In the genomic region with DNA sequence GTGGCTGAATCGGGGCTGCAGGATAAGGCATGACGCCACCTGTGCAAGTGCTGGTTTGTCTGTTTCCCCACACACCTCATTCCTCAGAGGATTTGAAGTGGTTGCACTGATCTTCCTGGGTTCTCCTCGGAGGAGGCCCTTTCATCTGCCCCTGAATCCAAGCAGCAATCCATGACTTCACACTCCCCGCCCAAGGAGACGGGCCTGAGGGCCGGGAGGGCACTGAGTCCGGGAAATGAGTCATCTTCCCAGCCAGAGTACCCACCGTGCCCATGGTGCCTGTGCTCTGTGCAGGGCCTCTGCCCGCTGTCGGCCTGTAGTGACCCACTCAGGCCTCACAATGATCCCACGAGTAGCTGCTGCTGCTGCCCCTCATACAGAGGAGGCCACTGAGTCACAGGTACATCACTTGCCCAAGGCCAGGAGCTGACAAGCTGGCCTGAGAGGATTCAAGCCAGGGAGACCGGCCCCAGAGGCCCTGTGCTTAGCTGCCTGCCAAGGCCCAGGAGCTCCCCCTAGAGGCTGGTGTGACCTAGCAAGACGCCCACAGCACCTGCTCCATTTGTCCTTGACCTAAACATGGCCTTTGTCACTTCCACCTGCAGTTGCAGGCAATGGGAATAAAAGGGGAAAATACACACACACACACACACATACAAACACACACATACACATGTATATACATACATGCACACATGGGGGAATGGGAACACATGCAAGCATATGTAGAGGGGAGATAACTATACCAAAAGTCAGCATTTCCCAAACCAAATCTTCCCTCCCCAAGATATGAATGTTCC, we compare ENCODE assay signal across 8 cellular contexts.
DNase-seq lines count a peak whose midpoint lies in the region; ATAC-seq and TF ChIP-seq lines count a peak whose summit lies in the region.

No MANE protein-coding gene starts in this region.

- no peaks in the 10 kb centered on the region for H3K36me3 ChIP-seq in BJ (ENCODE audit: control insufficient read depth, insufficient read depth, low read length)
- H3K36me3 ChIP-seq in Panc1 (ENCODE audit: control insufficient read depth, insufficient read depth, low read length): no peaks in the 10 kb centered on the region
- no peaks in the 10 kb centered on the region for H3K36me3 ChIP-seq in mucosa of descending colon (ENCODE audit: low read depth)

- peaks cover 13% of the 10 kb centered on the region; the same call in 1 of the 2 replicates for H3K9me3 ChIP-seq in Panc1 (ENCODE audit: control insufficient read depth, insufficient read depth, low read depth, low read length)
- peaks cover 16% of the 10 kb centered on the region for H3K9me3 ChIP-seq in mucosa of descending colon

- CTCF ChIA-PET in BJ (lab: Yijun Ruan, JAX): interaction anchor here (0.6 to 3.5 kb wide), 13 partner anchors 10 to 513 kb away, joined by 3 to 28 read pairs (median 4); a partner anchor contains a TSS
- CTCF ChIA-PET in Panc1 (lab: Charles Lee): interaction anchor here (0.7 to 0.9 kb wide), 3 partner anchors 15 to 502 kb away, joined by 4 to 11 read pairs (median 5); no protein-coding TSS in a partner anchor

- TF ChIP-seq CTCF in BJ (IDR thresholded peaks at IDR 0.05; ENCODE audit: insufficient read depth, low read depth, low read length): peak; percentile 79
- TF ChIP-seq CTCF in Panc1 (IDR thresholded peaks at IDR 0.05): peak; percentile 89
- TF ChIP-seq CTCF in choroid plexus epithelial cell (conservative IDR thresholded peaks at IDR 0.05; ENCODE audit: low read depth, low read length): peak; percentile 80
- TF ChIP-seq CTCF in mucosa of descending colon (IDR thresholded peaks at IDR 0.05): peak; percentile 47

- H3K27ac ChIP-seq in Panc1 (ENCODE audit: low read length): no peak overlapping the region

- no TSS peak for BruUV-seq in Panc1 (replicated peaks; lab: Mats Ljungman, UMichigan)

- DNase-seq in BJ (ENCODE audit: low read depth): no peak
- no peak for DNase-seq in Panc1 (ENCODE audit: low read depth, low spot score)
- peak; percentile 76 for DNase-seq in choroid plexus epithelial cell (ENCODE audit: low read depth)
- DNase-seq in mucosa of descending colon: peak in 2 of 3 donors; percentile 69 to 73
- no peak for DNase-seq in NCI-H2227 treated with DMSO at 0.1 percent for 48 hours (lab: John Stamatoyannopoulos, UW)

- peak; percentile 38 for ATAC-seq in GM18867 (IDR thresholded peaks at IDR 0.05; ENCODE audit: unreplicated experiment)
- ATAC-seq in Panc1: peak; percentile 95
- peak; percentile 76 for ATAC-seq in mucosa of descending colon
- ATAC-seq in HG03196 (IDR thresholded peaks at IDR 0.05; ENCODE audit: unreplicated experiment): no peak
- no peak for ATAC-seq in GM21528 (IDR thresholded peaks at IDR 0.05; ENCODE audit: low FRiP score, unreplicated experiment)

- H3K4me3 ChIP-seq in BJ (ENCODE audit: low read depth, low read length): no peak overlapping the region
- H3K4me3 ChIP-seq in Panc1 (ENCODE audit: low read depth in 2 of 2, low read length in 2 of 2): no peak overlapping the region
- no peak overlapping the region for H3K4me3 ChIP-seq in choroid plexus epithelial cell (ENCODE audit: low read depth, low read length)
- H3K4me3 ChIP-seq in mucosa of descending colon: no peak overlapping the region

- in situ Hi-C loops in Panc1 (cut with HindIII; ENCODE audit: low pct_unique_long_range_greater_than_20kb, low sequenced_read_pairs): no loop called here

- H3K27me3 ChIP-seq in BJ (ENCODE audit: control insufficient read depth, insufficient read depth, low read length) (no peaks in the 10 kb centered on the region; the same call in 1 of the 2 replicates), Panc1 (ENCODE audit: control insufficient read depth, insufficient read depth, low read length) (no peaks in the 10 kb centered on the region)

- H3K4me1 ChIP-seq in Panc1 (ENCODE audit: control insufficient read depth, insufficient read depth, low read length) (no peaks in the 10 kb centered on the region), mucosa of descending colon (ENCODE audit: low read depth) (no peaks in the 10 kb centered on the region)

- POLR2A ChIA-PET in BJ (lab: Charles Lee) (no interaction called here), Panc1 (lab: Charles Lee) (no interaction called here)

- intact Hi-C loops in Panc1 (cut with micrococcal nuclease; ENCODE audit: unreplicated experiment): no loop called here
- intact Hi-C loops in mucosa of descending colon (cut with DNase I, micrococcal nuclease): no loop called here

Comparison
In these comparisons a context has a peak if more than half of its experiments do, and no peak if none do; other contexts are left out.
1. DNase-seq: peak in choroid plexus epithelial cell (single experiment) and mucosa of descending colon (2 of 3); none in BJ (single experiment), Panc1 (single experiment) and NCI-H2227 treated with DMSO at 0.1 percent for 48 hours (single experiment).
2. ATAC-seq: peak in GM18867 (single experiment), Panc1 (single experiment) and mucosa of descending colon (single experiment); none in HG03196 (single experiment) and GM21528 (single experiment).
3. Peak in every context shown above with its lines, with median percentiles within 50 percentile points of each other: CTCF ChIP-seq.